8 cellular contexts compared by ENCODE assay signal in genomic region chr1:210726621-210727020, GRCh38.
A peak's percentile ranks its signal among the peaks of the same experiment; 100 is the strongest.
DNase-seq lines count a peak whose midpoint lies in the region; ATAC-seq and TF ChIP-seq lines count a peak whose summit lies in the region.

No MANE protein-coding gene starts in this region.

- intact Hi-C loops in A673 (cut with micrococcal nuclease; ENCODE audit: unreplicated experiment): no loop called here
- intact Hi-C loops in activated CD4-positive, alpha-beta T cell treated with anti-CD3 and anti-CD28 coated beads, Interleukin-2, amount 10 ng/mL, durations not matched to agents 24 days and 14 days (cut with micrococcal nuclease): no loop called here

- H3K9me3 ChIP-seq in A673 (ENCODE audit: low read depth, low read length, poor library complexity, severe bottlenecking): no peaks in the 10 kb centered on the region

- DNase-seq in A673 (ENCODE audit: low spot score): peak; percentile 56
- DNase-seq in activated CD4-positive, alpha-beta T cell treated with anti-CD3 and anti-CD28 coated beads, Interleukin-2, amount 10 ng/mL, durations not matched to agents 24 days and 14 days: peak; percentile 84
- DNase-seq in iPS DF 19.7 (ENCODE audit: low read depth, low spot score): peak; percentile 17
- no peak for DNase-seq in glutamatergic neuron

- no peak overlapping the region for H3K27ac Mint-ChIP-seq in activated CD4-positive, alpha-beta T cell treated with anti-CD3 and anti-CD28 coated beads, Interleukin-2, amount 10 ng/mL, durations not matched to agents 24 days and 14 days
- H3K27ac Mint-ChIP-seq in glutamatergic neuron (ENCODE audit: unreplicated experiment): no peak overlapping the region

- no peaks in the 10 kb centered on the region for H3K36me3 Mint-ChIP-seq in activated CD4-positive, alpha-beta T cell treated with anti-CD3 and anti-CD28 coated beads, Interleukin-2, amount 10 ng/mL, durations not matched to agents 24 days and 14 days (ENCODE audit: low read depth)
- H3K36me3 Mint-ChIP-seq in glutamatergic neuron (ENCODE audit: unreplicated experiment): no peaks in the 10 kb centered on the region

- TF ChIP-seq CTCF in A673 (conservative IDR thresholded peaks at IDR 0.05; ENCODE audit: low read depth, low read length): no peak
- no peak for TF ChIP-seq CTCF in glutamatergic neuron (IDR thresholded peaks at IDR 0.05; ENCODE audit: partially characterized antibody, unreplicated experiment)

- no peaks in the 10 kb centered on the region for H3K9me3 Mint-ChIP-seq in activated CD4-positive, alpha-beta T cell treated with anti-CD3 and anti-CD28 coated beads, Interleukin-2, amount 10 ng/mL, durations not matched to agents 24 days and 14 days
- peaks cover 7% of the 10 kb centered on the region for H3K9me3 Mint-ChIP-seq in glutamatergic neuron (ENCODE audit: unreplicated experiment)

- H3K36me3 ChIP-seq in A673 (ENCODE audit: insufficient read depth, low read length, poor library complexity, severe bottlenecking): no peaks in the 10 kb centered on the region

- H3K4me3 ChIP-seq in A673 (ENCODE audit: low read depth, low read length, poor library complexity, severe bottlenecking): no peak overlapping the region

- H3K27me3 ChIP-seq in A673 (replicated peaks; ENCODE audit: insufficient read depth, low read depth, low read length, poor library complexity): peaks cover 27% of the 10 kb centered on the region

- ATAC-seq in HG03354 (IDR thresholded peaks at IDR 0.05; ENCODE audit: poor library complexity, severe bottlenecking, unreplicated experiment) (peak; percentile 44), GM19452 (IDR thresholded peaks at IDR 0.05; ENCODE audit: unreplicated experiment) (no peak), HG02970 (IDR thresholded peaks at IDR 0.05; ENCODE audit: low FRiP score, unreplicated experiment) (no peak), GM21423 (IDR thresholded peaks at IDR 0.05; ENCODE audit: unreplicated experiment) (no peak)

- CTCF ChIA-PET in A673 (lab: Charles Lee): no interaction called here

- POLR2A ChIA-PET in A673 (lab: Charles Lee; ENCODE audit: low non-redundant PET): no interaction called here

- no peaks in the 10 kb centered on the region for H3K4me1 ChIP-seq in A673 (ENCODE audit: insufficient read depth, low read length, poor library complexity, severe bottlenecking)

- H3K27me3 Mint-ChIP-seq in activated CD4-positive, alpha-beta T cell treated with anti-CD3 and anti-CD28 coated beads, Interleukin-2, amount 10 ng/mL, durations not matched to agents 24 days and 14 days: no peaks in the 10 kb centered on the region
- peaks cover 4% of the 10 kb centered on the region for H3K27me3 Mint-ChIP-seq in glutamatergic neuron (ENCODE audit: unreplicated experiment)

- H3K27ac ChIP-seq in A673 (ENCODE audit: low read depth, low read length, poor library complexity, severe bottlenecking): no peak overlapping the region

- H3K4me3 Mint-ChIP-seq in activated CD4-positive, alpha-beta T cell treated with anti-CD3 and anti-CD28 coated beads, Interleukin-2, amount 10 ng/mL, durations not matched to agents 24 days and 14 days: no peak overlapping the region
- no peak overlapping the region for H3K4me3 Mint-ChIP-seq in glutamatergic neuron (ENCODE audit: unreplicated experiment)

- no peaks in the 10 kb centered on the region for H3K4me1 Mint-ChIP-seq in activated CD4-positive, alpha-beta T cell treated with anti-CD3 and anti-CD28 coated beads, Interleukin-2, amount 10 ng/mL, durations not matched to agents 24 days and 14 days
- H3K4me1 Mint-ChIP-seq in glutamatergic neuron (ENCODE audit: low read depth, unreplicated experiment): peaks cover 17% of the 10 kb centered on the region

- BruUV-seq in A673 (replicated peaks; lab: Mats Ljungman, UMichigan): no TSS peak
